ENCODE assay signal across 22 cellular contexts in the genomic region with DNA sequence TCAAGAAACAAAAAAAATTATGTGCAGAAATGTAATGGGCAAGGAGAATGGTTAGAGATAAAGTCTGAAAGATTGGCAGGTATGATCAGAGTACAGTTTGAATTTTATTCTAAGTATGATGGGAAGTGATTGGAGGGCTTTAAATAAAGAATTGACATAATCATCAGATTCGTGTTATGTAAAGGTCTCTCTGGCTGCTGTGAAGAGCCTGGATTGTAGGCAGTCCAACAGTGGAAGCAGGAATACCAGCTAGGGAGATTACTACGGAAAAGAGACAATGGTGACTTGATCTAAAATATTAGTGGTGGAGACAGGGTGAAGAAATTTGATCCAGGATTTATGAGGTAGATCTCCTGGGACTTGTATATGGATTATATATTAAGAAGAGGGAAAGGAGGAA.
DNase-seq lines count a peak whose midpoint lies in the region; ATAC-seq and TF ChIP-seq lines count a peak whose summit lies in the region.
"Had no signal": no experiment of that assay in that cellular context is flagged by ENCODE, and none has a peak within 500 bp of the region (broad histone marks: within the 10 kb centered on the region; RNA-seq: fewer than 3 reads in every experiment).

No MANE protein-coding gene starts in this region.

- H3K4me1 ChIP-seq in heart left ventricle (peaks cover 2 to 67% (median 39%) of the 10 kb centered on the region in 12 donors), right cardiac atrium (ENCODE audit: control insufficient read depth, insufficient read depth, low read length) (peaks cover 8% of the 10 kb centered on the region), tibial artery (peaks cover 0 to 85% (median 29%) of the 10 kb centered on the region in 4 donors), colonic mucosa (no peaks in the 10 kb centered on the region)
- H3K4me1 ChIP-seq: A549, BE2C had no signal

- peak in 3 of 4 donors; percentile 48 to 69 (median 66) for ATAC-seq in heart left ventricle
- ATAC-seq in Right ventricle myocardium inferior = no peak
- ATAC-seq in left cardiac atrium = peak; percentile 49 to 56
- peak; percentile 40 for ATAC-seq in right cardiac atrium
- ATAC-seq: A549, GM23338, HCT116 had no signal

- peak overlapping the region in 9 of 12 donors; percentile 10 to 63 (median 44) for H3K27ac ChIP-seq in heart left ventricle
- H3K27ac ChIP-seq in right cardiac atrium (ENCODE audit: low read length) = no peak overlapping the region
- H3K27ac ChIP-seq in tibial artery = peak overlapping the region; percentile 42 to 51
- no peak overlapping the region for H3K27ac ChIP-seq in colonic mucosa
- H3K27ac ChIP-seq: A549; BLaER1 treated with 17β-estradiol and CSF1 and Interleukin-3, amounts not matched to agents 10 nM and 100 nM had no signal

- intact Hi-C loops in heart left ventricle (cut with DNase I) (loop anchor here (1.0 to 10.0 kb wide), 16 partner anchors 189 to 633 kb away; partner anchors contain the start of gene ADGRF1 (in 1 of the 10)), Right ventricle myocardium inferior (cut with DNase I) (loop anchor here (10.0 kb wide), 2 partner anchors 363 to 477 kb away; no protein-coding TSS in a partner anchor), left cardiac atrium (cut with DNase I) (loop anchor here (5.0 to 10.0 kb wide), 2 partner anchors 189 to 363 kb away; no protein-coding TSS in a partner anchor), right cardiac atrium (cut with DNase I) (loop anchor here in 3 of 4 donors (2.0 to 5.0 kb wide), 4 partner anchors 191 to 324 kb away; no protein-coding TSS in a partner anchor), tibial artery (cut with DNase I; ENCODE audit: low total_unique reads) (no loop called here), colonic mucosa (cut with DNase I) (loop anchor here (5.0 kb wide), 1 partner anchor 319 kb away; no protein-coding TSS in a partner anchor)

- DNase-seq in heart left ventricle (no peak), Right ventricle myocardium inferior (ENCODE audit: missing footprints) (no peak), left cardiac atrium (no peak), right cardiac atrium (no peak), tibial artery (no peak), SW480 (ENCODE audit: low spot score) (no peak), colonic mucosa (no peak)
- DNase-seq: 8988T; ACHN; AML-193; BE2C; CD4-positive, alpha-beta T cell; CD8-positive, alpha-beta memory T cell; DMS 273 treated with DMSO at 0.1 percent for 48 hours; DMS79; EL; GF-D8; H9 had no signal

- H3K27me3 ChIP-seq in heart left ventricle (no peaks in the 10 kb centered on the region), right cardiac atrium (ENCODE audit: control insufficient read depth, insufficient read depth) (no peaks in the 10 kb centered on the region), tibial artery (no peaks in the 10 kb centered on the region), colonic mucosa (no peaks in the 10 kb centered on the region)
- H3K27me3 ChIP-seq: BE2C; BLaER1 treated with 17β-estradiol and CSF1 and Interleukin-3, amounts not matched to agents 10 nM and 100 nM had no signal

- no peak for TF ChIP-seq POLR2A in heart left ventricle (IDR thresholded peaks at IDR 0.05)

- H3K9ac ChIP-seq in colonic mucosa (ENCODE audit: low read depth in 2 of 2, low read length in 2 of 2) = no peak overlapping the region
- H3K9ac ChIP-seq: BLaER1 treated with 17β-estradiol and CSF1 and Interleukin-3, amounts not matched to agents 10 nM and 100 nM had no signal

- WGBS in heart left ventricle, 4 donors = 34 to 46% (median 42%) methylated on average over 2 of the region's 2 CpGs
- 43% methylated on average over 2 of the region's 2 CpGs for WGBS in right cardiac atrium

- TF ChIP-seq CTCF in heart left ventricle (IDR thresholded peaks at IDR 0.05) = no peak
- TF ChIP-seq CTCF in tibial artery (IDR thresholded peaks at IDR 0.05) = no peak
- TF ChIP-seq CTCF in colonic mucosa (IDR thresholded peaks at IDR 0.05) = no peak

- H3K4me3 ChIP-seq in heart left ventricle = no peak overlapping the region
- no peak overlapping the region for H3K4me3 ChIP-seq in right cardiac atrium (ENCODE audit: low read length)
- no peak overlapping the region for H3K4me3 ChIP-seq in tibial artery
- no peak overlapping the region for H3K4me3 ChIP-seq in colonic mucosa
- H3K4me3 ChIP-seq: A549; BLaER1 treated with 17β-estradiol and CSF1 and Interleukin-3, amounts not matched to agents 10 nM and 100 nM; GM23338 had no signal

- no peaks in the 10 kb centered on the region for H3K9me3 ChIP-seq in heart left ventricle
- H3K9me3 ChIP-seq in right cardiac atrium (ENCODE audit: control insufficient read depth, low read length) = no peaks in the 10 kb centered on the region
- H3K9me3 ChIP-seq in tibial artery = no peaks in the 10 kb centered on the region
- no peaks in the 10 kb centered on the region for H3K9me3 ChIP-seq in colonic mucosa
- H3K9me3 ChIP-seq: A549; BE2C; BLaER1 treated with 17β-estradiol and CSF1 and Interleukin-3, amounts not matched to agents 10 nM and 100 nM had no signal

- H3K36me3 ChIP-seq in heart left ventricle (no peaks in the 10 kb centered on the region), tibial artery (no peaks in the 10 kb centered on the region), colonic mucosa (no peaks in the 10 kb centered on the region)
- H3K36me3 ChIP-seq: BE2C; BLaER1 treated with 17β-estradiol and CSF1 and Interleukin-3, amounts not matched to agents 10 nM and 100 nM had no signal

Comparison
In these comparisons a context has a peak if more than half of its experiments do, and no peak if none do; other contexts are left out.
1. H3K27ac ChIP-seq: peak in heart left ventricle (9 of 12) and tibial artery (2 of 2); none in right cardiac atrium (single experiment) and colonic mucosa (single experiment).